In the genomic region with DNA sequence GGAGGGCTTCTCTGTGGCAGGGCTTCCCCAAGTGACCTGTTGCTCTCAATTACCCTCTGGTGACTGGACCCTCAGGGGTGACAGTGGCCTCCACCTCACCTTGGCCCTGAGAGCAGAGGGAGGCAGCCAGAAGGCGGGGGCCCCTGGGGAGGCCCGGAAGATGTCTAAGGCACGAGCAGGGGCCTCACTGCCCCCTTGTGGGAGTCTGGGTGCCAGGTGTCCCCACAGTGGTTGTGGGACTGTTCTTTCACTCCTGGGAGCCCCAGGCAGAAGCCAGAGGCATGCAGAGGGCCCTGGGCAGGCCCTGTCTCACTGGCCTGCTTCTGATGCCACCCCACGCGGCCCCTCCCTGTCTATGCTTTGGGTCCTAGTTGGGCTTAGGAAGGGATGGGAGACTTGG, we compare ENCODE assay signal across 7 cellular contexts. TPM values are rescaled to one million over a fixed set of nuclear protein-coding genes. Genes with fewer than 3 reads are reported as not detected.
DNase-seq lines count a peak whose midpoint lies in the region; ATAC-seq, FAIRE-seq and TF ChIP-seq lines count a peak whose summit lies in the region.
"Not testable (repeated sequence)": the region's sequence is repeated elsewhere in the genome, so short reads cannot be mapped to it uniquely, and the experiment has no call there.

No MANE protein-coding gene starts in this region.

- peak overlapping the region; percentile 68 for H3K27ac ChIP-seq in OCI-LY7 (ENCODE audit: low read depth, low read length, poor library complexity, severe bottlenecking)
- H3K27ac ChIP-seq in endodermal cell (ENCODE audit: low read depth, low read length): not testable (repeated sequence)

- H3K9me2 ChIP-seq in OCI-LY7 (ENCODE audit: insufficient read depth, low read length): not testable (repeated sequence)

- not testable (repeated sequence) for H3K4me3 ChIP-seq in OCI-LY7 (ENCODE audit: low read depth, low read length, poor library complexity, severe bottlenecking); endodermal cell (ENCODE audit: low read length)

- POLR2A ChIA-PET in OCI-LY7 (lab: Charles Lee): not testable (repeated sequence)

- not testable (repeated sequence) for H3K27me3 Mint-ChIP-seq in endodermal cell (ENCODE audit: insufficient read depth); naive B cell

- H3K27ac Mint-ChIP-seq in endodermal cell: not testable (repeated sequence)
- H3K27ac Mint-ChIP-seq in naive B cell: peak overlapping the region in 5 of 6 donors; percentile 82 to 98 (median 94)

- ATAC-seq in GM19463 (IDR thresholded peaks at IDR 0.05; ENCODE audit: unreplicated experiment): peak; percentile 42
- peak; percentile 26 for ATAC-seq in HG03439 (IDR thresholded peaks at IDR 0.05; ENCODE audit: unreplicated experiment)
- ATAC-seq in naive B cell (ENCODE audit: low read depth in 2 of 2): peak; percentile 52 to 60

- H3K36me3 ChIP-seq in OCI-LY7 (ENCODE audit: insufficient read depth, low read length); endodermal cell (ENCODE audit: control insufficient read depth, insufficient read depth, low read length): not testable (repeated sequence)

- WGBS in endodermal cell (ENCODE audit: insufficient coverage in 1 of 2, insufficient read length in 1 of 2), 2 experiments: 60 to 63% methylated on average over 1 to 3 of the region's 5 CpGs

- not testable (repeated sequence) for H3K9me3 ChIP-seq in OCI-LY7 (ENCODE audit: low read length)
- peaks cover 14% of the 10 kb centered on the region for H3K9me3 ChIP-seq in endodermal cell (ENCODE audit: control insufficient read depth, low read length)

- not testable (repeated sequence) for H3K9ac ChIP-seq in endodermal cell (ENCODE audit: extremely low read depth, low read length, poor library complexity, severe bottlenecking)

- not testable (repeated sequence) for H3K27me3 ChIP-seq in endodermal cell (ENCODE audit: control insufficient read depth, insufficient read depth, low read length, poor library complexity, severe bottlenecking)

- not testable (repeated sequence) for DNase-seq in GM10266 (ENCODE audit: extremely low spot score); GM18507 (ENCODE audit: extremely low spot score, insufficient read length, low read depth)
- DNase-seq in OCI-LY7 (ENCODE audit: low spot score) (peak; percentile 75), endodermal cell (peak; percentile 5), naive B cell (peak; percentile 42)

- peak; percentile 81 for FAIRE-seq in GM18507 (lab: Jason Lieb, UNC)

- not testable (repeated sequence) for H3K79me2 ChIP-seq in OCI-LY7 (ENCODE audit: insufficient read depth, low read depth, low read length)

- BruUV-seq in OCI-LY7 (replicated peaks; lab: Mats Ljungman, UMichigan): not testable (repeated sequence)

- peaks cover 49% of the 10 kb centered on the region for H3K9me3 Mint-ChIP-seq in endodermal cell
- H3K9me3 Mint-ChIP-seq in naive B cell: not testable (repeated sequence)

- CTCF ChIA-PET in OCI-LY7 (lab: Charles Lee; ENCODE audit: unreplicated experiment): not testable (repeated sequence)

- TF ChIP-seq CTCF in GM10266 (IDR thresholded peaks at IDR 0.05; ENCODE audit: control insufficient read depth, insufficient read depth, low read depth, missing control alignments) (peak; percentile 16), OCI-LY7 (conservative IDR thresholded peaks at IDR 0.05; ENCODE audit: low read length) (peak; percentile 57; the same call in 1 of the 2 replicates)
- TF ChIP-seq CTCF in endodermal cell (conservative IDR thresholded peaks at IDR 0.05): not testable (repeated sequence)

- not testable (repeated sequence) for H3K36me3 Mint-ChIP-seq in endodermal cell (ENCODE audit: low read depth); naive B cell

- not testable (repeated sequence) for H4K20me1 ChIP-seq in OCI-LY7 (ENCODE audit: insufficient read depth, low read length)

- peaks cover 52% of the 10 kb centered on the region for H3K4me1 ChIP-seq in OCI-LY7 (ENCODE audit: insufficient read depth, low read length, poor library complexity, severe bottlenecking)
- not testable (repeated sequence) for H3K4me1 ChIP-seq in endodermal cell (ENCODE audit: control insufficient read depth, insufficient read depth, low read length)

- peak overlapping the region; percentile 62 for H3K4me2 ChIP-seq in OCI-LY7 (ENCODE audit: low read length)

- H3K4me1 Mint-ChIP-seq in endodermal cell: not testable (repeated sequence)
- H3K4me1 Mint-ChIP-seq in naive B cell: peaks cover 31 to 52% (median 48%) of the 10 kb centered on the region in 3 donors

- intact Hi-C loops in OCI-LY7 (cut with micrococcal nuclease; ENCODE audit: unreplicated experiment): not testable (repeated sequence)

- H2AFZ ChIP-seq in OCI-LY7 (ENCODE audit: low read length): not testable (repeated sequence)

- H3K4me3 Mint-ChIP-seq in endodermal cell: not testable (repeated sequence)
- peak overlapping the region in 6 of 8 donors; percentile 36 to 81 (median 72) for H3K4me3 Mint-ChIP-seq in naive B cell

RNA-seq across cellular contexts. Expression of gene TMEM121, which starts 59.3 kb away (rescaled TPM):
- 0.25 and 0.70 TPM in 2 replicates for total RNA-seq in OCI-LY7 (2014; rRNA removed; shearing (Covaris generic))
- total RNA-seq in OCI-LY7 (2022): 0.21 and 0.31 TPM in 2 replicates
- total RNA-seq in endodermal cell: 1 to 10 TPM in 1 of 2 donors, under 1 TPM in 1; 0.29 to 1.5 TPM
- 5.8 TPM for polyA plus RNA-seq in endodermal cell (2013, experiment 1 of 2)
- 6.1 TPM for polyA plus RNA-seq in endodermal cell (2013, experiment 2 of 2)
- 1 to 10 TPM; 1.4 to 3.3 (median 1.9) TPM for polyA plus RNA-seq in naive B cell (ENCODE audit: low read depth in 6 of 6)
